14 cellular contexts compared by ENCODE assay signal in the genomic region with DNA sequence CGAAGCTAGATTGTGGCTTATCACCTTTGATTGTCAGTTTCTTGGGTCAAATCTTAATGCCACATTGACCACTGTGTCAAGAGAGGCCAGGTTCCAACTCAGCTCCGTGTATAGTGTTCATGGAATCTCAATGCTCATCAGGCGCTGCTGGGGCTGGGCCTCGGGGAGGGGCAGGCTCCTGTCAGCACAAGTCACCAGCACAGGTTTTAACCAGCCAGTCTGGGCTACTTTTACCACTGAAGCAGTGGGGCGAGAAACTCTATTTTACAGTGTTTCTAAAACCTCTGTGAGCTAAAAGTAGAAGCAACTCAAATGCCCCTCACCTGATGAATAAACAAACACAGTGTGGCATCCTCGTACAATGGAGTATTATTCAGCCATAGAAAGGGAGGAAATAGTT.
"Had no signal": no experiment of that assay in that cellular context is flagged by ENCODE, and none has a peak within 500 bp of the region (broad histone marks: within the 10 kb centered on the region; RNA-seq: fewer than 3 reads in every experiment).

No MANE protein-coding gene starts in this region.

- H3K9me3 ChIP-seq: adrenal gland, tibial artery, vagina had no signal

- H3K27me3 ChIP-seq: adrenal gland, tibial artery, vagina had no signal

- FAIRE-seq: colon had no signal

- H3K27ac ChIP-seq: tibial artery, vagina had no signal

- ATAC-seq: activated CD8-positive, alpha-beta T cell treated with anti-CD3 and anti-CD28 coated beads, Interleukin-2, amount 10 ng/mL, durations not matched to agents 7 days and 5 days had no signal

- DNase-seq: activated CD4-positive, alpha-beta T cell treated with anti-CD3 and anti-CD28 coated beads, Interleukin-2, amount 10 ng/mL, durations not matched to agents 24 days and 14 days; activated CD8-positive, alpha-beta memory T cell treated with anti-CD3 and anti-CD28 coated beads, Interleukin-2, amount 50 U/mL, for 4 hours; activated CD8-positive, alpha-beta T cell treated with anti-CD3 and anti-CD28 coated beads, Interleukin-2, amount 10 ng/mL, durations not matched to agents 7 days and 5 days; activated effector memory CD4-positive, alpha-beta T cell treated with anti-CD3 and anti-CD28 coated beads, Interleukin-2, amount 50 U/mL, for 16 hours; activated T-cell treated with anti-CD3 and anti-CD28 coated beads, Interleukin-2, amount 50 U/mL, for 48 hours; adrenal gland; caudate nucleus; naive B cell; retina; stimulated activated CD4-positive, alpha-beta T cell treated with anti-CD3 and anti-CD28 coated beads, Interleukin-4, amount 100 ng/mL, for 1 hour; stimulated activated naive CD4-positive, alpha-beta T cell; tibial artery had no signal

- H3K4me1 ChIP-seq: adrenal gland, tibial artery, vagina had no signal

- H3K36me3 ChIP-seq: adrenal gland, tibial artery, vagina had no signal

- H3K4me3 ChIP-seq: adrenal gland, tibial artery, vagina had no signal
